In genomic region chr5:95181650-95182049, GRCh38 we compare ENCODE assay signal across 25 cellular contexts.
"Had no signal": no experiment of that assay in that cellular context is flagged by ENCODE, and none has a peak within 500 bp of the region (broad histone marks: within the 10 kb centered on the region; RNA-seq: fewer than 3 reads in every experiment).

No MANE protein-coding gene starts in this region.

- FAIRE-seq: colon had no signal

- H3K27ac ChIP-seq: brain microvascular endothelial cell, cardiac muscle cell, SK-N-MC had no signal

- DNase-seq: activated CD4-positive, alpha-beta T cell treated with anti-CD3 and anti-CD28 coated beads for 4 hours; activated CD8-positive, alpha-beta memory T cell treated with anti-CD3 and anti-CD28 coated beads, Interleukin-2, amount 50 U/mL, for 4 hours; activated CD8-positive, alpha-beta T cell treated with anti-CD3 and anti-CD28 coated beads for 36 hours; activated gamma-delta T cell treated with Interleukin-2 at 50 U/mL for 16 hours; activated naive CD4-positive, alpha-beta T cell treated with anti-CD3 and anti-CD28 coated beads, Interleukin-2, amount 10 ng/mL, durations not matched to agents 7 days and 5 days; activated naive CD8-positive, alpha-beta T cell treated with anti-CD3 and anti-CD28 coated beads for 36 hours; activated T-cell treated with anti-CD3 and anti-CD28 coated beads, Interleukin-2, amount 50 U/mL, for 72 hours; brain microvascular endothelial cell; IMR-90; Kasumi-1; KBM-7; NCI-H1417; NCI-H1694 treated with DMSO at 0.1 percent for 48 hours; NCI-H2029 treated with DMSO at 0.1 percent for 48 hours; NCI-H510A treated with DMSO at 0.1 percent for 48 hours; NK-92 treated with Interleukin-12 subunit alpha and Interleukin-12 subunit beta, amount 100 ng/mL, for 24 hours; OCI-M1; SHP77 treated with DMSO at 0.1 percent for 48 hours; T-cell; T-helper 2 cell had no signal

- H3K4me3 ChIP-seq: cardiac muscle cell, SK-N-MC had no signal

- ATAC-seq: activated CD4-positive, CD25-positive, alpha-beta regulatory T cell treated with anti-CD3 and anti-CD28 coated beads, Interleukin-2, amount 50 U/mL, for 24 hours; activated CD8-positive, alpha-beta T cell treated with anti-CD3 and anti-CD28 coated beads for 36 hours; activated T-cell treated with anti-CD3 and anti-CD28 coated beads, Interleukin-2, amount 50 U/mL, for 72 hours; Panc1; T-cell had no signal

- H3K36me3 ChIP-seq: brain microvascular endothelial cell, cardiac muscle cell had no signal
